In the genomic region with DNA sequence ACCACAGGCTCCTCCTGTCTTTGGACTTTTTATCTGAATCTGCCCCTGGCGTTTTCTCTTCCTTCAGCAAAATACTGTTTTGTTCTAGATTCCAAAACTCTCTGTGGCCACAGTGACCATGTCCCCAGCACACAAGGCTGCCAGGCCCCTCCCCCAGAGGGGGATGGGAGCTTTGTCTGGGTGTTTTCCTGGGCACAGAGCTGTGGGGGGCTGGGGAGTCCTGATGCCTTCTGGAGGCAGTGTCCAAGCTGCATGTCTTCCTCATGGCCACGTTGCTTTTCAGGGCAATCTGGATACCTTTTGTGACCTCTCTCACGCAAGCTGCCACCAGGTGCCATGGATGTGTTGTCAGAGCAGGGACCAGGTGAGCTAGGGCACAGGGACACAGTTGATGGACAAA, we compare ENCODE assay signal across 34 cellular contexts. TPM values are rescaled to one million over a fixed set of nuclear protein-coding genes. Genes with fewer than 3 reads are reported as not detected.
"Had no signal": no experiment of that assay in that cellular context is flagged by ENCODE, and none has a peak within 500 bp of the region (broad histone marks: within the 10 kb centered on the region; RNA-seq: fewer than 3 reads in every experiment).

No MANE protein-coding gene starts in this region.

- H3K27ac ChIP-seq: ascending aorta, cardiac muscle cell, gastroesophageal sphincter, hepatocyte, ovary, prostate gland, thyroid gland had no signal

- H3K9me3 ChIP-seq: ascending aorta, gastroesophageal sphincter, ovary, prostate gland, thyroid gland had no signal

- H3K4me1 ChIP-seq: ascending aorta, gastroesophageal sphincter, prostate gland had no signal

- H3K27me3 ChIP-seq: ascending aorta, cardiac muscle cell, hepatocyte, ovary, thyroid gland had no signal

- H3K4me2 ChIP-seq: hepatocyte had no signal

- DNase-seq: activated CD4-positive, alpha-beta T cell treated with anti-CD3 and anti-CD28 coated beads for 4 hours; activated CD4-positive, alpha-beta T cell treated with anti-CD3 and anti-CD28 coated beads, Interleukin-2, amount 50 U/mL, for 48 hours; activated CD8-positive, alpha-beta memory T cell treated with anti-CD3 and anti-CD28 coated beads for 24 hours; activated effector memory CD4-positive, alpha-beta T cell treated with Interleukin-2 at 50 U/mL for 16 hours; activated naive CD4-positive, alpha-beta T cell treated with Interleukin-2 at 50 U/mL for 16 hours; cortex of kidney; effector memory CD8-positive, alpha-beta T cell; erythroblast; left cardiac atrium; natural killer cell; ovary; retina; small intestine; stimulated activated CD4-positive, alpha-beta T cell treated with anti-CD3 and anti-CD28 coated beads, Interleukin-4, amount 100 ng/mL, for 4 hours; stimulated activated CD8-positive, alpha-beta memory T cell treated with anti-CD3 and anti-CD28 coated beads, Interleukin-4, amount 100 ng/mL, for 48 hours; stimulated activated naive CD8-positive, alpha-beta T cell treated with anti-CD3 and anti-CD28 coated beads, Interleukin-15, amount 100 ng/mL, for 72 hours; substantia nigra; T-helper 1 cell; thyroid gland had no signal

- H2AFZ ChIP-seq: hepatocyte had no signal

- ATAC-seq: effector memory CD8-positive, alpha-beta T cell; gastroesophageal sphincter; left cardiac atrium; natural killer cell; sciatic nerve; stimulated activated memory B cell treated with anti-CD40 and anti-IgM and Interleukin-4, amounts not matched to agents 10 μg/mL and 1 μg/mL and 100 μg/mL, for 72 hours; stimulated activated naive CD8-positive, alpha-beta T cell treated with anti-CD3 and anti-CD28 coated beads, Interleukin-15, amount 100 ng/mL, for 72 hours had no signal

- H3K36me3 ChIP-seq: ascending aorta, cardiac muscle cell, gastroesophageal sphincter, ovary, prostate gland, thyroid gland had no signal

- H3K4me3 ChIP-seq: ascending aorta, cardiac muscle cell, gastroesophageal sphincter, hepatocyte, ovary, prostate gland, thyroid gland had no signal

RNA-seq across cellular contexts. Expression of a gene that starts 26.2 kb away (rescaled TPM):
- total RNA-seq: activated B cell treated with CpG ODN at 0.5 μM for 24 hours, ascending aorta, cardiac muscle cell, cerebellum, fibroblast of lung, fibroblast of villous mesenchyme, gastroesophageal sphincter, hepatocyte, left cardiac atrium, lower leg skin, mononuclear cell, natural killer cell, sciatic nerve, thyroid gland, ureter had no signal
- polyA plus RNA-seq: cardiac muscle cell, fibroblast of lung, hepatocyte, keratinocyte, ovary had no signal
